Comparison of ENCODE assay signal across 8 cellular contexts in the genomic region with DNA sequence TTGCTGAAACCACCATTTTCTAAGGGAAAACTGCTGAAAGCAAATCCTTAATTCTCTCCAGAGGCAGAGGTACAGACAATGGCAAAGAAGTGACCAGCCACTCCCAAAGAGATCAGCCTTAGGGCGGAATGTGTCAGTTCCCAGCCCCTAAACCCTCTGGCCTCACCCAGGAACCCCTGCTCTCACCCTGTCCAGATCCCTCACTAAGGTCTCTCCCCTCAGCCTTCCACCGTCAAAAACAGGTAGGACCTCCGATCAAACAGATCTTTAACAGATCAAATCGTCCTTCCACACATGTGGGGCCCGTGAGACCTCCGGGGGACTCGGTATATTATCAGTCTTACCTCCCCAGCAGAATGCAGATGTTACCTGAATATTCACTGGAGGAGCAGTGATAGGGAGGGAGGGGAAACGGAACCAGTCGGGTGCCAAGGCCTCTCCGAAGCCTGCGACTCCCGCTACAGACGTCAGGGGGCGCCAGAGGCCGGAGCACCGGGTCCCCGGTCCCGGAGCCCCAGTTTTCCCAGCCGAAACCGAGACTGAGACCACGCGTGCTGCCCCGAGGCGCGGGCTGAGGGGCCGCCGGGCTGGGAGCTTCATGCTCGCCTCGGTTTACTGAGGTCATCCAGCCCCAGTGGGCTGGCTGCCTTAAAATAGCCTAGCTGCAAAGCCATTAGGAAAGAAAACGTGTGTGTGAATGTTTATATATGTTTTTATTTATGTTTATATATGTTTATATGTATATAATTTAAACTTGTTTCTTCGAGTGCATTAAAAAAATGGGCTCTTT. TPM values are rescaled to one million over a fixed set of nuclear protein-coding genes. Genes with fewer than 3 reads are reported as not detected.
A peak's percentile ranks its signal among the peaks of the same experiment; 100 is the strongest.
DNase-seq lines count a peak whose midpoint lies in the region; ATAC-seq and TF ChIP-seq lines count a peak whose summit lies in the region.

No MANE protein-coding gene starts in this region.

- no peak overlapping the region for H4K8ac ChIP-seq in IMR-90 (ENCODE audit: low read depth in 2 of 2, low read length in 2 of 2)

- H3K79me2 ChIP-seq in neural progenitor cell (ENCODE audit: low read depth), result no peaks in the 10 kb centered on the region

- H4K20me1 ChIP-seq in IMR-90 (ENCODE audit: insufficient read depth, low read length), result no peaks in the 10 kb centered on the region
- H4K20me1 ChIP-seq in neural progenitor cell (ENCODE audit: low read depth), result no peaks in the 10 kb centered on the region

- peak; percentile 92 for TF ChIP-seq RAD21 in IMR-90 (IDR thresholded peaks at IDR 0.05; ENCODE audit: low read length)

- H2BK120ac ChIP-seq in IMR-90 (ENCODE audit: low read depth, low read length), result no peak overlapping the region

- intact Hi-C loops in IMR-90 (cut with micrococcal nuclease), result loop anchor here (1.0 to 5.0 kb wide), 5 partner anchors 156 to 621 kb away; a partner anchor contains a TSS
- intact Hi-C loops in Panc1 (cut with micrococcal nuclease; ENCODE audit: unreplicated experiment), result loop anchor here (2.0 to 5.0 kb wide), 5 partner anchors 54 to 471 kb away; no protein-coding TSS in a partner anchor
- intact Hi-C loops in stomach (cut with DNase I; ENCODE audit: low total_unique reads), result no loop called here

- H2BK15ac ChIP-seq in IMR-90 (ENCODE audit: low read depth, low read length), result no peak overlapping the region

- TF ChIP-seq CTCF in IMR-90 (conservative IDR thresholded peaks at IDR 0.05; ENCODE audit: low read depth, low read length) (peak; percentile 91), Panc1 (IDR thresholded peaks at IDR 0.05) (peak; percentile 98), fibroblast of pulmonary artery (IDR thresholded peaks at IDR 0.05; ENCODE audit: low read length, missing control alignments) (peak; percentile 85), neural progenitor cell (IDR thresholded peaks at IDR 0.05) (peak; percentile 97), stomach (IDR thresholded peaks at IDR 0.05) (peak in 5 of 7 experiments; percentile 83 to 94 (median 88))

- POLR2A ChIA-PET in CD8-positive, alpha-beta memory T cell (lab: Charles Lee), result no interaction called here
- POLR2A ChIA-PET in IMR-90 (lab: Charles Lee; ENCODE audit: unreplicated experiment) (no interaction called here), Panc1 (lab: Charles Lee) (no interaction called here)

- 3% methylated on average over 8 of the region's 31 CpGs; no CpG with 5 or more reads in 1 of the 2 experiments for WGBS in IMR-90 (ENCODE audit: extremely low coverage in 2 of 2, insufficient read length in 1 of 2), 2 experiments
- 5 to 8% (median 6%) methylated on average over 21 to 31 of the region's 31 CpGs for WGBS in stomach, 5 donors

- no peak overlapping the region for H3K23ac ChIP-seq in IMR-90 (ENCODE audit: low read depth, low read length)

- peak; percentile 66 to 81 (median 74) for DNase-seq in CD8-positive, alpha-beta memory T cell
- DNase-seq in IMR-90, result peak; percentile 15
- DNase-seq in Panc1 (ENCODE audit: low read depth, low spot score), result no peak
- peak; percentile 91 for DNase-seq in activated T-cell treated with anti-CD3 and anti-CD28 coated beads, Interleukin-2, amount 50 U/mL, for 48 hours
- DNase-seq in fibroblast of pulmonary artery (ENCODE audit: low read depth), result peak; percentile 50
- DNase-seq in neural progenitor cell (ENCODE audit: low spot score), result peak; percentile 81
- peak; percentile 85 for DNase-seq in stomach

- no peak overlapping the region for H3K14ac ChIP-seq in IMR-90 (replicated peaks; ENCODE audit: low read depth, low read length)

- BruUV-seq in IMR-90 (replicated peaks; lab: Mats Ljungman, UMichigan) (no TSS peak), Panc1 (replicated peaks; lab: Mats Ljungman, UMichigan) (no TSS peak)

- H2AFZ ChIP-seq in IMR-90 (replicated peaks; ENCODE audit: low read length, poor library complexity) (peak overlapping the region; percentile 91), neural progenitor cell (replicated peaks) (peak overlapping the region; percentile 93)

- H2AK5ac ChIP-seq in IMR-90 (ENCODE audit: low read depth, low read length), result no peak overlapping the region

- H3K18ac ChIP-seq in IMR-90 (ENCODE audit: low read depth, low read length), result no peak overlapping the region

- H3F3A ChIP-seq in neural progenitor cell (ENCODE audit: low read depth), result no peaks in the 10 kb centered on the region

- H3K4me2 ChIP-seq in IMR-90 (ENCODE audit: low read depth, low read length) (peak overlapping the region; percentile 87), neural progenitor cell (peak overlapping the region; percentile 76)

- no peaks in the 10 kb centered on the region for H3K27me3 ChIP-seq in CD8-positive, alpha-beta memory T cell (ENCODE audit: insufficient read depth, low read length, poor library complexity, severe bottlenecking)
- H3K27me3 ChIP-seq in IMR-90 (ENCODE audit: control insufficient read depth, insufficient read depth, low read length) (peaks cover 15% of the 10 kb centered on the region), Panc1 (ENCODE audit: control insufficient read depth, insufficient read depth, low read length) (no peaks in the 10 kb centered on the region; the same call in 1 of the 2 replicates), neural progenitor cell (no peaks in the 10 kb centered on the region), stomach (no peaks in the 10 kb centered on the region)

- no peak overlapping the region for H3K56ac ChIP-seq in IMR-90 (ENCODE audit: extremely low read depth, insufficient read depth, low read length)

- H2BK20ac ChIP-seq in IMR-90 (ENCODE audit: low read depth, low read length), result no peak overlapping the region

- no peak for TF ChIP-seq EP300 in stomach (IDR thresholded peaks at IDR 0.05)

- H3K4me3 ChIP-seq in CD8-positive, alpha-beta memory T cell (ENCODE audit: low read length), result no peak overlapping the region
- peak overlapping the region; percentile 23; the same call in 1 of the 2 replicates for H3K4me3 ChIP-seq in IMR-90 (ENCODE audit: insufficient read depth, low read depth, low read length)
- peak overlapping the region; percentile 19 to 42; a peak in 3 of 4 replicates for H3K4me3 ChIP-seq in Panc1 (ENCODE audit: low read depth in 2 of 2, low read length in 2 of 2)
- H3K4me3 ChIP-seq in fibroblast of pulmonary artery (replicated peaks; ENCODE audit: low read depth, low read length), result peak overlapping the region; percentile 2
- H3K4me3 ChIP-seq in neural progenitor cell, result peak overlapping the region; percentile 15
- H3K4me3 ChIP-seq in stomach, result peak overlapping the region in 3 of 4 donors; percentile 12 to 33 (median 28)

- TF ChIP-seq POLR2A in IMR-90 (IDR thresholded peaks at IDR 0.05; ENCODE audit: low read depth, low read length) (no peak), stomach (IDR thresholded peaks at IDR 0.05) (no peak)

- H3K27ac ChIP-seq in CD8-positive, alpha-beta memory T cell (ENCODE audit: low read depth, low read length), result no peak overlapping the region
- no peak overlapping the region for H3K27ac ChIP-seq in IMR-90 (ENCODE audit: insufficient read depth, low read length)
- no peak overlapping the region for H3K27ac ChIP-seq in Panc1 (ENCODE audit: low read length)
- H3K27ac ChIP-seq in neural progenitor cell, result no peak overlapping the region
- no peak overlapping the region for H3K27ac ChIP-seq in stomach

- H3K9me3 Mint-ChIP-seq in CD8-positive, alpha-beta memory T cell, result no peaks in the 10 kb centered on the region
- no peaks in the 10 kb centered on the region for H3K9me3 Mint-ChIP-seq in neural progenitor cell

- H3K79me1 ChIP-seq in IMR-90 (ENCODE audit: low read depth in 1 of 2, low read length in 2 of 2), result no peaks in the 10 kb centered on the region

- no peaks in the 10 kb centered on the region for H3K36me3 ChIP-seq in CD8-positive, alpha-beta memory T cell (ENCODE audit: insufficient read depth, low read length)
- H3K36me3 ChIP-seq in IMR-90 (ENCODE audit: control insufficient read depth, insufficient read depth, low read length) (no peaks in the 10 kb centered on the region), Panc1 (ENCODE audit: control insufficient read depth, insufficient read depth, low read length) (no peaks in the 10 kb centered on the region), neural progenitor cell (no peaks in the 10 kb centered on the region), stomach (no peaks in the 10 kb centered on the region)

- H3K4me1 Mint-ChIP-seq in CD8-positive, alpha-beta memory T cell, result peaks cover 0 to 5% (median 3%) of the 10 kb centered on the region in 3 donors
- H3K4me1 Mint-ChIP-seq in neural progenitor cell, result peaks cover 10% of the 10 kb centered on the region

- H2BK5ac ChIP-seq in IMR-90 (ENCODE audit: low read depth, low read length, poor library complexity, severe bottlenecking), result no peak overlapping the region

- H4K91ac ChIP-seq in IMR-90 (ENCODE audit: insufficient read depth, low read depth, low read length), result no peak overlapping the region

- peaks cover 0 to 4% of the 10 kb centered on the region in 2 donors for H3K27me3 Mint-ChIP-seq in CD8-positive, alpha-beta memory T cell
- H3K27me3 Mint-ChIP-seq in neural progenitor cell (ENCODE audit: insufficient read depth, low read depth), result peaks cover 6% of the 10 kb centered on the region

- dilution Hi-C loops in IMR-90 (cut with HindIII; ENCODE audit: low sequenced_read_pairs, unreplicated experiment), result no loop called here

- H3K9me3 ChIP-seq in CD8-positive, alpha-beta memory T cell (ENCODE audit: low read length), result no peaks in the 10 kb centered on the region
- no peaks in the 10 kb centered on the region for H3K9me3 ChIP-seq in IMR-90 (ENCODE audit: control insufficient read depth, insufficient read depth, low read length)
- no peaks in the 10 kb centered on the region for H3K9me3 ChIP-seq in Panc1 (ENCODE audit: control insufficient read depth, insufficient read depth, low read depth, low read length)
- H3K9me3 ChIP-seq in neural progenitor cell (ENCODE audit: low read depth), result no peaks in the 10 kb centered on the region
- no peaks in the 10 kb centered on the region for H3K9me3 ChIP-seq in stomach

- peaks cover 0 to 7% (median 0%) of the 10 kb centered on the region in 3 donors for H3K36me3 Mint-ChIP-seq in CD8-positive, alpha-beta memory T cell
- no peaks in the 10 kb centered on the region for H3K36me3 Mint-ChIP-seq in neural progenitor cell

- ATAC-seq in GM19468 (IDR thresholded peaks at IDR 0.05; ENCODE audit: extremely low read depth, unreplicated experiment), result peak; percentile 62
- ATAC-seq in IMR-90 (ENCODE audit: low read depth), result peak; percentile 98
- peak; percentile 96 for ATAC-seq in Panc1

- H3K4me1 ChIP-seq in CD8-positive, alpha-beta memory T cell (ENCODE audit: insufficient read depth, low read length), result no peaks in the 10 kb centered on the region
- H3K4me1 ChIP-seq in IMR-90 (ENCODE audit: control insufficient read depth, insufficient read depth, low read length) (no peaks in the 10 kb centered on the region), Panc1 (ENCODE audit: control insufficient read depth, insufficient read depth, low read length) (no peaks in the 10 kb centered on the region), neural progenitor cell (peaks cover 4% of the 10 kb centered on the region), stomach (peaks cover 0 to 8% (median 7%) of the 10 kb centered on the region in 4 donors)

- no peak overlapping the region for H2AK9ac ChIP-seq in IMR-90 (replicated peaks; ENCODE audit: low read depth, low read length, poor library complexity)

- H3K9ac ChIP-seq in IMR-90 (ENCODE audit: low read depth, low read length), result no peak overlapping the region; the same call in 1 of the 2 replicates
- H3K9ac ChIP-seq in neural progenitor cell, result no peak overlapping the region

- CTCF ChIA-PET in CD8-positive, alpha-beta memory T cell (lab: Charles Lee), result interaction anchor here (0.6 to 18.0 kb wide), 26 partner anchors 9 to 492 kb away, joined by 3 to 454 read pairs (median 4); a partner anchor contains a TSS
- CTCF ChIA-PET in IMR-90 (lab: Yijun Ruan, JAX) (interaction anchor here (0.6 to 1.1 kb wide), 6 partner anchors 101 to 1161 kb away, joined by 3 read pairs; no protein-coding TSS in a partner anchor), Panc1 (lab: Charles Lee) (interaction anchor here (1.5 kb wide), 1 partner anchor 154 kb away, joined by 9 read pairs; a partner anchor contains a TSS)

- no peak overlapping the region for H4K5ac ChIP-seq in IMR-90 (ENCODE audit: low read depth, low read length)

- in situ Hi-C loops in IMR-90 (cut with MboI; ENCODE audit: low sequenced_read_pairs) (loop anchor here (5.0 to 10.0 kb wide), 2 partner anchors 381 to 468 kb away; no protein-coding TSS in a partner anchor), Panc1 (cut with HindIII; ENCODE audit: low pct_unique_long_range_greater_than_20kb, low sequenced_read_pairs) (no loop called here)

- H3K27ac Mint-ChIP-seq in CD8-positive, alpha-beta memory T cell, result no peak overlapping the region
- H3K27ac Mint-ChIP-seq in neural progenitor cell, result no peak overlapping the region

- H3K9me1 ChIP-seq in IMR-90 (ENCODE audit: insufficient read depth, low read length), result no peaks in the 10 kb centered on the region

- no peak overlapping the region for H3K4ac ChIP-seq in IMR-90 (ENCODE audit: low read depth, low read length)

- peak overlapping the region in 2 of 7 donors; percentile 37 to 49 for H3K4me3 Mint-ChIP-seq in CD8-positive, alpha-beta memory T cell
- H3K4me3 Mint-ChIP-seq in neural progenitor cell, result peak overlapping the region; percentile 30

RNA-seq across cellular contexts. Expression of a gene that starts 23.6 kb away (rescaled TPM):
- under 1 TPM; 0.66 to 0.97 TPM for total RNA-seq in CD8-positive, alpha-beta memory T cell
- 19.7 TPM for polyA plus RNA-seq in CD8-positive, alpha-beta memory T cell
- total RNA-seq in IMR-90 (2012; rRNA removed) (not detected in 2 replicates), Panc1 (2021; ENCODE audit: unreplicated experiment) (0.18 TPM), neural progenitor cell (ENCODE audit: low replicate concordance) (0.52 and 0.90 TPM in 2 replicates), stomach (10 to 100 TPM in 1 of 5 donors, 1 to 10 TPM in 1, not detected in 3; 3.9 to 51.3 TPM)
- polyA plus RNA-seq in IMR-90 (2012; rRNA removed) (not detected in 2 replicates), stomach (under 1 TPM in 2 of 3 donors, not detected in 1; 0.03 to 0.46 TPM)
- not detected in 2 replicates for polyA plus RNA-seq in IMR-90 (2012; cell fraction: cytosol; rRNA removed)
- not detected in 2 replicates for polyA plus RNA-seq in IMR-90 (2012; cell fraction: nucleus; rRNA removed; ENCODE audit: low replicate concordance)
- not detected for polyA plus RNA-seq in Panc1 (2012; ENCODE audit: insufficient read length)

RNA-seq across cellular contexts. Expression of a gene that starts 27.3 kb away (rescaled TPM):
- total RNA-seq in CD8-positive, alpha-beta memory T cell, result not detected
- not detected for polyA plus RNA-seq in CD8-positive, alpha-beta memory T cell
- total RNA-seq in IMR-90 (2012; rRNA removed), result not detected in 2 replicates
- polyA plus RNA-seq in IMR-90 (2012; rRNA removed), result not detected in 2 replicates
- not detected in 2 replicates for polyA plus RNA-seq in IMR-90 (2012; cell fraction: cytosol; rRNA removed)
- polyA plus RNA-seq in IMR-90 (2012; cell fraction: nucleus; rRNA removed; ENCODE audit: low replicate concordance), result 0.01 TPM in 1 of 2 replicates, not detected in the other
- not detected for total RNA-seq in Panc1 (2021; ENCODE audit: unreplicated experiment)
- not detected for polyA plus RNA-seq in Panc1 (2012; ENCODE audit: insufficient read length)
- 0.06 and 0.59 TPM in 2 replicates for total RNA-seq in neural progenitor cell (ENCODE audit: low replicate concordance)
- total RNA-seq in stomach, result under 1 TPM in 1 of 5 donors, not detected in 4; 0.73 TPM
- polyA plus RNA-seq in stomach, result not detected
